Comparison of ENCODE assay signal across 23 cellular contexts in genomic region chr11:30567644-30568043, GRCh38. TPM values are rescaled to one million over a fixed set of nuclear protein-coding genes. Genes with fewer than 3 reads are reported as not detected.
"Had no signal": no experiment of that assay in that cellular context is flagged by ENCODE, and none has a peak within 500 bp of the region (broad histone marks: within the 10 kb centered on the region; RNA-seq: fewer than 3 reads in every experiment).

No MANE protein-coding gene starts in this region.

- H3K9me3 ChIP-seq: esophagus squamous epithelium, gastroesophageal sphincter, left ventricle myocardium inferior, lower lobe of right lung, neutrophil, psoas muscle, right lobe of liver, testis had no signal

- H3K4me1 Mint-ChIP-seq: immature natural killer cell; stimulated activated naive B cell treated with anti-CD40 and anti-IgM and Interleukin-4, amounts not matched to agents 10 μg/mL and 1 μg/mL and 100 μg/mL, for 72 hours; stimulated activated naive CD8-positive, alpha-beta T cell treated with anti-CD3 and anti-CD28 coated beads, Interleukin-15, amount 100 ng/mL, for 72 hours had no signal

- H3K27me3 ChIP-seq: esophagus squamous epithelium, gastroesophageal sphincter, right lobe of liver, testis had no signal

- FAIRE-seq: keratinocyte had no signal

- H3K27ac ChIP-seq: esophagus squamous epithelium, gastroesophageal sphincter, left ventricle myocardium inferior, lower lobe of right lung, neutrophil, psoas muscle, right lobe of liver, testis had no signal

- H3K36me3 Mint-ChIP-seq: immature natural killer cell; naive B cell; stimulated activated naive B cell treated with anti-CD40 and anti-IgM and Interleukin-4, amounts not matched to agents 10 μg/mL and 1 μg/mL and 100 μg/mL, for 72 hours had no signal

- DNase-seq: esophagus squamous epithelium; foreskin fibroblast; glutamatergic neuron; immature natural killer cell; left cardiac atrium; left ventricle myocardium inferior; lower lobe of right lung; mesenchymal stem cell; naive B cell; psoas muscle; retina; right lobe of liver; stimulated activated CD4-positive, alpha-beta T cell treated with anti-CD3 and anti-CD28 coated beads, Interleukin-15, amount 100 ng/mL, for 24 hours; stimulated activated CD4-positive, alpha-beta T cell treated with anti-CD3 and anti-CD28 coated beads, Interleukin-2, amount 100 ng/mL, for 24 hours; stimulated activated CD4-positive, alpha-beta T cell treated with anti-CD3 and anti-CD28 coated beads, Interleukin-4, amount 100 ng/mL, for 4 hours; stimulated activated naive B cell treated with anti-CD40 and anti-IgM and Interleukin-4, amounts not matched to agents 10 μg/mL and 1 μg/mL and 100 μg/mL, for 72 hours; stimulated activated naive CD8-positive, alpha-beta T cell treated with anti-CD3 and anti-CD28 coated beads, Interleukin-15, amount 100 ng/mL, for 72 hours; testis; trophoblast cell had no signal

- H3K27ac Mint-ChIP-seq: immature natural killer cell; naive B cell; stimulated activated naive B cell treated with anti-CD40 and anti-IgM and Interleukin-4, amounts not matched to agents 10 μg/mL and 1 μg/mL and 100 μg/mL, for 72 hours; stimulated activated naive CD8-positive, alpha-beta T cell treated with anti-CD3 and anti-CD28 coated beads, Interleukin-15, amount 100 ng/mL, for 72 hours had no signal

- H3K4me1 ChIP-seq: esophagus squamous epithelium, gastroesophageal sphincter, lower lobe of right lung, psoas muscle, right lobe of liver had no signal

- H3K9me3 Mint-ChIP-seq: immature natural killer cell; naive B cell; stimulated activated naive B cell treated with anti-CD40 and anti-IgM and Interleukin-4, amounts not matched to agents 10 μg/mL and 1 μg/mL and 100 μg/mL, for 72 hours; stimulated activated naive CD8-positive, alpha-beta T cell treated with anti-CD3 and anti-CD28 coated beads, Interleukin-15, amount 100 ng/mL, for 72 hours had no signal

- H3K36me3 ChIP-seq: esophagus squamous epithelium, gastroesophageal sphincter, left ventricle myocardium inferior, lower lobe of right lung, neutrophil, right lobe of liver had no signal

- H3K4me3 ChIP-seq: esophagus squamous epithelium, gastroesophageal sphincter, left ventricle myocardium inferior, lower lobe of right lung, psoas muscle, right lobe of liver, testis had no signal

- H3K4me3 Mint-ChIP-seq: immature natural killer cell; naive B cell; stimulated activated naive B cell treated with anti-CD40 and anti-IgM and Interleukin-4, amounts not matched to agents 10 μg/mL and 1 μg/mL and 100 μg/mL, for 72 hours; stimulated activated naive CD8-positive, alpha-beta T cell treated with anti-CD3 and anti-CD28 coated beads, Interleukin-15, amount 100 ng/mL, for 72 hours had no signal

- H3K27me3 Mint-ChIP-seq: naive B cell; stimulated activated naive B cell treated with anti-CD40 and anti-IgM and Interleukin-4, amounts not matched to agents 10 μg/mL and 1 μg/mL and 100 μg/mL, for 72 hours had no signal

- ATAC-seq: gastroesophageal sphincter; lower lobe of right lung; psoas muscle; right lobe of liver; stimulated activated naive B cell treated with anti-CD40 and anti-IgM and Interleukin-4, amounts not matched to agents 10 μg/mL and 1 μg/mL and 100 μg/mL, for 72 hours; stimulated activated naive CD8-positive, alpha-beta T cell treated with anti-CD3 and anti-CD28 coated beads, Interleukin-15, amount 100 ng/mL, for 72 hours had no signal

RNA-seq across cellular contexts. Expression of gene MPPED2, which starts 18.5 kb away (rescaled TPM):
- total RNA-seq: chondrocyte had no signal
- polyA plus RNA-seq: keratinocyte had no signal
